ENCODE assay signal across 9 cellular contexts in the genomic region with DNA sequence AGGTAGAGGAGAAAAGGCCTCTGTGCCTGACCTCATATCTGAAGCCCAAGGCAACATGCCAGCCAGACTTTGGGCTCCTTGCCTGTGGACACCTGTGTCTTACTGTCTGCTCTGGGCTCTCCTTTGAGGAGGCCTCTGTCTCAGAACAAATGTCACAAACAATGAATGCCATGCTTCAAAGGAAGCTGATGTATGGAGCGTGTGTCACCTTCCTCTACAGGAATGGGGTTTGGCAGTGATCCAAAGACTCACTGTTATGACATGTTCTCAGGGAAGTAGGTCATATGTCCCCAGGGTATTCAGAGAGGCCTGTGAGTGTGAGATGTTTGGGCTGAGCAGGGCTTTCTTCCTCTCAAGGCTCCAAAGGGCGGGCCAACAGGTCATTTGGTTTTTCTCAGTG. TPM values are rescaled to one million over a fixed set of nuclear protein-coding genes. Genes with fewer than 3 reads are reported as not detected.
A peak's percentile ranks its signal among the peaks of the same experiment; 100 is the strongest.
DNase-seq lines count a peak whose midpoint lies in the region; ATAC-seq, FAIRE-seq and TF ChIP-seq lines count a peak whose summit lies in the region.
"Had no signal": no experiment of that assay in that cellular context is flagged by ENCODE, and none has a peak within 500 bp of the region (broad histone marks: within the 10 kb centered on the region; RNA-seq: fewer than 3 reads in every experiment).

No MANE protein-coding gene starts in this region.

- no peak for TF ChIP-seq POLR2A in right lobe of liver (IDR thresholded peaks at IDR 0.05)
- no peak for TF ChIP-seq POLR2A in HepG2 (IDR thresholded peaks at IDR 0.05; ENCODE audit: insufficient read depth in 1 of 2, low read depth in 2 of 2, low read length in 2 of 2)

- no peak for TF ChIP-seq RAD21 in HepG2 (CRISPR knock-in tag; IDR thresholded peaks at IDR 0.05)

- no peak overlapping the region for H3K4me3 Mint-ChIP-seq in Caco-2 (ENCODE audit: unreplicated experiment)

- no peak overlapping the region for H3K27ac ChIP-seq in right lobe of liver
- no peak overlapping the region for H3K27ac ChIP-seq in HepG2 (ENCODE audit: extremely low read length, insufficient read depth, low read length)
- no peak overlapping the region for H3K27ac ChIP-seq in Panc1 (ENCODE audit: low read length)

- no peak overlapping the region for H3K27ac Mint-ChIP-seq in Caco-2 (ENCODE audit: unreplicated experiment)

- H3K4me2 ChIP-seq in HepG2 (ENCODE audit: low read depth, low read length) = no peak overlapping the region

- no peaks in the 10 kb centered on the region for H3K9me3 ChIP-seq in right lobe of liver
- no peaks in the 10 kb centered on the region for H3K9me3 ChIP-seq in HepG2 (ENCODE audit: low read length)
- H3K9me3 ChIP-seq in Panc1 (ENCODE audit: control insufficient read depth, insufficient read depth, low read depth, low read length) = no peaks in the 10 kb centered on the region
- H3K9me3 ChIP-seq in Caco-2 = no peaks in the 10 kb centered on the region

- in situ Hi-C loops in HepG2 (cut with HindIII; ENCODE audit: extremely low pct_ligation_motif_present, low pct_unique_long_range_greater_than_20kb) = no loop called here
- in situ Hi-C loops in Panc1 (cut with HindIII; ENCODE audit: low pct_unique_long_range_greater_than_20kb, low sequenced_read_pairs) = no loop called here

- H3K9me3 Mint-ChIP-seq in Caco-2 (ENCODE audit: unreplicated experiment) = no peaks in the 10 kb centered on the region

- H3K4me1 ChIP-seq in right lobe of liver (no peaks in the 10 kb centered on the region), HepG2 (ENCODE audit: insufficient read depth, low read length) (no peaks in the 10 kb centered on the region), Panc1 (ENCODE audit: control insufficient read depth, insufficient read depth, low read length) (no peaks in the 10 kb centered on the region), Caco-2 (no peaks in the 10 kb centered on the region)

- peak in 1 of 3 donors; percentile 42 for DNase-seq in right lobe of liver
- no peak for DNase-seq in HepG2 (ENCODE audit: low spot score)
- no peak for DNase-seq in Panc1 (ENCODE audit: low read depth, low spot score)
- DNase-seq in fibroblast of pulmonary artery (ENCODE audit: low read depth) = peak; percentile 67
- DNase-seq in ureter (ENCODE audit: low spot score) = peak; percentile 81
- no peak for DNase-seq in Caco-2
- no peak for DNase-seq in medulla oblongata (ENCODE audit: extremely low spot score)
- no peak for DNase-seq in GM19238 (ENCODE audit: insufficient read length, low spot score)
- DNase-seq: SHP77 treated with DMSO at 0.1 percent for 48 hours had no signal

- no peak for FAIRE-seq in HepG2 (lab: Jason Lieb, UNC)

- H3K79me2 ChIP-seq in HepG2 (ENCODE audit: insufficient read depth, low read length) = no peaks in the 10 kb centered on the region

- H3K4me3 ChIP-seq in right lobe of liver (no peak overlapping the region), HepG2 (replicated peaks in 1 of 3; ENCODE audit: insufficient read depth in 1 of 3, low read depth in 2 of 3, low read length in 3 of 3) (no peak overlapping the region), Panc1 (ENCODE audit: low read depth in 2 of 2, low read length in 2 of 2) (no peak overlapping the region), fibroblast of pulmonary artery (replicated peaks; ENCODE audit: low read depth, low read length) (no peak overlapping the region), Caco-2 (ENCODE audit: low read depth, low read length) (no peak overlapping the region)

- no peaks in the 10 kb centered on the region for H3K36me3 ChIP-seq in right lobe of liver
- no peaks in the 10 kb centered on the region for H3K36me3 ChIP-seq in HepG2 (replicated peaks in 1 of 2; ENCODE audit: control insufficient read depth in 1 of 2, insufficient read depth in 2 of 2, low read length in 2 of 2)
- no peaks in the 10 kb centered on the region for H3K36me3 ChIP-seq in Panc1 (ENCODE audit: control insufficient read depth, insufficient read depth, low read length)
- no peaks in the 10 kb centered on the region for H3K36me3 ChIP-seq in Caco-2 (ENCODE audit: control insufficient read depth, insufficient read depth, low read length)

- no peak overlapping the region for H2AFZ ChIP-seq in HepG2 (ENCODE audit: low read length)

- intact Hi-C loops in right lobe of liver (cut with DNase I) = no loop called here
- intact Hi-C loops in HepG2 (cut with micrococcal nuclease; ENCODE audit: unreplicated experiment) = no loop called here
- intact Hi-C loops in Panc1 (cut with micrococcal nuclease; ENCODE audit: unreplicated experiment) = no loop called here
- intact Hi-C loops in Caco-2 (cut with micrococcal nuclease; ENCODE audit: unreplicated experiment) = no loop called here

- TF ChIP-seq CTCF in right lobe of liver (IDR thresholded peaks at IDR 0.05) = no peak
- no peak for TF ChIP-seq CTCF in HepG2 (CRISPR knock-in tag; IDR thresholded peaks at IDR 0.05)
- TF ChIP-seq CTCF in Panc1 (IDR thresholded peaks at IDR 0.05) = no peak
- TF ChIP-seq CTCF in fibroblast of pulmonary artery (IDR thresholded peaks at IDR 0.05; ENCODE audit: low read length, missing control alignments) = no peak
- no peak for TF ChIP-seq CTCF in Caco-2 (IDR thresholded peaks at IDR 0.05; ENCODE audit: insufficient read depth in 1 of 2, low read depth in 1 of 2, low read length in 1 of 2, severe bottlenecking in 1 of 2, unreplicated experiment in 1 of 2)

- CTCF ChIA-PET in HepG2 (lab: Yijun Ruan, JAX; ENCODE audit: low intra/inter-chr PET ratio, low total read pairs) = no interaction called here
- CTCF ChIA-PET in Panc1 (lab: Charles Lee) = no interaction called here
- CTCF ChIA-PET in Caco-2 (lab: Charles Lee) = no interaction called here

- no peaks in the 10 kb centered on the region for H3K36me3 Mint-ChIP-seq in Caco-2 (ENCODE audit: insufficient read depth, unreplicated experiment)

- H4K20me1 ChIP-seq in HepG2 (ENCODE audit: insufficient read depth, low read length) = no peaks in the 10 kb centered on the region

- no TSS peak for BruUV-seq in HepG2 (replicated peaks; lab: Mats Ljungman, UMichigan)
- no TSS peak for BruUV-seq in Panc1 (replicated peaks; lab: Mats Ljungman, UMichigan)
- BruUV-seq in Caco-2 (replicated peaks; lab: Mats Ljungman, UMichigan) = no TSS peak

- no peak overlapping the region for H3K9ac ChIP-seq in HepG2 (ENCODE audit: insufficient read depth, low read depth, low read length)

- POLR2A ChIA-PET in HepG2 (lab: Yijun Ruan, JAX) = no interaction called here
- POLR2A ChIA-PET in Panc1 (lab: Charles Lee) = no interaction called here
- POLR2A ChIA-PET in Caco-2 (lab: Charles Lee) = no interaction called here

- H3K27me3 ChIP-seq in right lobe of liver = no peaks in the 10 kb centered on the region
- H3K27me3 ChIP-seq in HepG2 (ENCODE audit: control insufficient read depth in 1 of 2, insufficient read depth in 2 of 2, low read length in 2 of 2) = peaks cover 1 to 12% of the 10 kb centered on the region in 2 experiments; a peak in 2 of 5 replicates
- H3K27me3 ChIP-seq in Panc1 (ENCODE audit: control insufficient read depth, insufficient read depth, low read length) = peaks cover 17% of the 10 kb centered on the region
- H3K27me3 ChIP-seq in Caco-2 (replicated peaks; ENCODE audit: control insufficient read depth, insufficient read depth, low read length) = no peaks in the 10 kb centered on the region

- WGBS in right lobe of liver (ENCODE audit: insufficient coverage, low coverage, low lambda C conversion rate, missing lambda C conversion rate) = 60% methylated on average over 1 of the region's 2 CpGs
- WGBS in HepG2 (ENCODE audit: low lambda C conversion rate) = 0% methylated on average over 2 of the region's 2 CpGs

- ATAC-seq in right lobe of liver (peak; percentile 25 to 67 (median 44)), HepG2 (no peak), Panc1 (peak; percentile 15; the same call in 1 of the 2 replicates)

- H3K27me3 Mint-ChIP-seq in Caco-2 (ENCODE audit: insufficient read depth, unreplicated experiment) = peaks cover 13% of the 10 kb centered on the region

- no peaks in the 10 kb centered on the region for H3K4me1 Mint-ChIP-seq in Caco-2 (ENCODE audit: low read depth, unreplicated experiment)

- no peak for TF ChIP-seq EP300 in HepG2 (IDR thresholded peaks at IDR 0.05; ENCODE audit: low read depth in 2 of 2, low read length in 2 of 2)
- no peak for TF ChIP-seq EP300 in HepG2 (CRISPR knock-in tag; IDR thresholded peaks at IDR 0.05; ENCODE audit: borderline replicate concordance)

RNA-seq across cellular contexts. Expression of gene PTPRE, which starts 38.4 kb away (rescaled TPM):
- total RNA-seq in right lobe of liver = 1 to 10 TPM; 2.3 to 9.2 (median 2.7) TPM
- total RNA-seq in HepG2 (2016; rRNA removed; fragmentation: Illumina TruSeq; extraction: Trizol) = 0.02 TPM in 1 of 2 replicates, not detected in the other
- not detected in 2 replicates for total RNA-seq in HepG2 (2016; cell fraction: cytosol; rRNA removed; fragmentation: Illumina TruSeq; extraction: Trizol; ENCODE audit: low read depth)
- not detected in 2 replicates for total RNA-seq in HepG2 (2016; cell fraction: insoluble cytoplasmic fraction; rRNA removed; fragmentation: Illumina TruSeq; extraction: Trizol)
- not detected in 2 replicates for total RNA-seq in HepG2 (2016; cell fraction: membrane; rRNA removed; fragmentation: Illumina TruSeq; extraction: Trizol)
- 0.09 TPM in 1 of 2 replicates, not detected in the other for total RNA-seq in HepG2 (2016; cell fraction: nucleus; rRNA removed; fragmentation: Illumina TruSeq; extraction: Trizol)
- 0.01 and 0.04 TPM in 2 replicates for polyA plus RNA-seq in HepG2 (2011; rRNA removed)
- not detected in 2 replicates for polyA plus RNA-seq in HepG2 (2011; cell fraction: cytosol; rRNA removed)
- 0.19 TPM in 1 of 2 replicates, not detected in the other for polyA plus RNA-seq in HepG2 (2011; cell fraction: nucleus; rRNA removed)
- not detected in 2 replicates for polyA plus RNA-seq in HepG2 (2012)
- not detected in 2 replicates for polyA plus RNA-seq in HepG2 (2016; cell fraction: cytosol; fragmentation: Illumina TruSeq; extraction: Trizol; ENCODE audit: low read depth)
- polyA plus RNA-seq in HepG2 (2016; cell fraction: insoluble cytoplasmic fraction; fragmentation: Illumina TruSeq; extraction: Trizol; ENCODE audit: low read depth) = not detected in 2 replicates
- polyA plus RNA-seq in HepG2 (2016; cell fraction: membrane; fragmentation: Illumina TruSeq; extraction: Trizol; ENCODE audit: low read depth) = not detected in 2 replicates
- not detected in 2 replicates for polyA plus RNA-seq in HepG2 (2016; cell fraction: nucleus; fragmentation: Illumina TruSeq; extraction: Trizol; ENCODE audit: insufficient read depth, low read depth)
- 0.04 and 4.6 TPM in 2 replicates for polyA minus RNA-seq in HepG2 (2011; rRNA and poly(A)+ RNA removed; ENCODE audit: low replicate concordance)
- polyA minus RNA-seq in HepG2 (2011; cell fraction: cytosol; rRNA and poly(A)+ RNA removed) = not detected in 2 replicates
- polyA minus RNA-seq in HepG2 (2011; cell fraction: nucleus; rRNA and poly(A)+ RNA removed) = not detected in 2 replicates
- total RNA-seq in Panc1 (2021; ENCODE audit: unreplicated experiment) = 0.44 TPM
- polyA plus RNA-seq in Panc1 (2012; ENCODE audit: insufficient read length) = 0.27 TPM
- total RNA-seq in ureter = 33.0 TPM
- 0.46 and 0.50 TPM in 2 replicates for total RNA-seq in Caco-2 (2022)

RNA-seq across cellular contexts. Expression of gene CLRN3, which starts 52.6 kb away (rescaled TPM):
- total RNA-seq in right lobe of liver (10 to 100 TPM in 5 of 6 experiments, 1 to 10 TPM in 1; 9.6 to 28.5 (median 18.1) TPM), HepG2 (2016; rRNA removed; fragmentation: Illumina TruSeq; extraction: Trizol) (not detected in 2 replicates), Panc1 (2021; ENCODE audit: unreplicated experiment) (not detected), ureter (not detected), Caco-2 (2022) (0.93 and 1.1 TPM in 2 replicates)
- not detected in 2 replicates for total RNA-seq in HepG2 (2016; cell fraction: cytosol; rRNA removed; fragmentation: Illumina TruSeq; extraction: Trizol; ENCODE audit: low read depth)
- not detected in 2 replicates for total RNA-seq in HepG2 (2016; cell fraction: insoluble cytoplasmic fraction; rRNA removed; fragmentation: Illumina TruSeq; extraction: Trizol)
- total RNA-seq in HepG2 (2016; cell fraction: membrane; rRNA removed; fragmentation: Illumina TruSeq; extraction: Trizol) = not detected in 2 replicates
- total RNA-seq in HepG2 (2016; cell fraction: nucleus; rRNA removed; fragmentation: Illumina TruSeq; extraction: Trizol) = not detected in 2 replicates
- not detected in 2 replicates for polyA plus RNA-seq in HepG2 (2011; rRNA removed)
- not detected in 2 replicates for polyA plus RNA-seq in HepG2 (2011; cell fraction: cytosol; rRNA removed)
- polyA plus RNA-seq in HepG2 (2011; cell fraction: nucleus; rRNA removed) = not detected in 2 replicates
- polyA plus RNA-seq in HepG2 (2012) = not detected in 2 replicates
- polyA plus RNA-seq in HepG2 (2016; cell fraction: cytosol; fragmentation: Illumina TruSeq; extraction: Trizol; ENCODE audit: low read depth) = not detected in 2 replicates
- polyA plus RNA-seq in HepG2 (2016; cell fraction: insoluble cytoplasmic fraction; fragmentation: Illumina TruSeq; extraction: Trizol; ENCODE audit: low read depth) = not detected in 2 replicates
- polyA plus RNA-seq in HepG2 (2016; cell fraction: membrane; fragmentation: Illumina TruSeq; extraction: Trizol; ENCODE audit: low read depth) = not detected in 2 replicates
- not detected in 2 replicates for polyA plus RNA-seq in HepG2 (2016; cell fraction: nucleus; fragmentation: Illumina TruSeq; extraction: Trizol; ENCODE audit: insufficient read depth, low read depth)
- not detected in 2 replicates for polyA minus RNA-seq in HepG2 (2011; rRNA and poly(A)+ RNA removed; ENCODE audit: low replicate concordance)
- not detected in 2 replicates for polyA minus RNA-seq in HepG2 (2011; cell fraction: cytosol; rRNA and poly(A)+ RNA removed)
- polyA minus RNA-seq in HepG2 (2011; cell fraction: nucleus; rRNA and poly(A)+ RNA removed) = not detected in 2 replicates
- not detected for polyA plus RNA-seq in Panc1 (2012; ENCODE audit: insufficient read length)

Comparison
In these comparisons a context has a peak if more than half of its experiments do, and no peak if none do; other contexts are left out.
1. DNase-seq: peak in fibroblast of pulmonary artery (single experiment) and ureter (single experiment); none in HepG2 (single experiment), Panc1 (single experiment), Caco-2 (0 of 2), medulla oblongata (single experiment) and GM19238 (single experiment).